Comparison of ENCODE assay signal across 1 cellular context in the genomic region with DNA sequence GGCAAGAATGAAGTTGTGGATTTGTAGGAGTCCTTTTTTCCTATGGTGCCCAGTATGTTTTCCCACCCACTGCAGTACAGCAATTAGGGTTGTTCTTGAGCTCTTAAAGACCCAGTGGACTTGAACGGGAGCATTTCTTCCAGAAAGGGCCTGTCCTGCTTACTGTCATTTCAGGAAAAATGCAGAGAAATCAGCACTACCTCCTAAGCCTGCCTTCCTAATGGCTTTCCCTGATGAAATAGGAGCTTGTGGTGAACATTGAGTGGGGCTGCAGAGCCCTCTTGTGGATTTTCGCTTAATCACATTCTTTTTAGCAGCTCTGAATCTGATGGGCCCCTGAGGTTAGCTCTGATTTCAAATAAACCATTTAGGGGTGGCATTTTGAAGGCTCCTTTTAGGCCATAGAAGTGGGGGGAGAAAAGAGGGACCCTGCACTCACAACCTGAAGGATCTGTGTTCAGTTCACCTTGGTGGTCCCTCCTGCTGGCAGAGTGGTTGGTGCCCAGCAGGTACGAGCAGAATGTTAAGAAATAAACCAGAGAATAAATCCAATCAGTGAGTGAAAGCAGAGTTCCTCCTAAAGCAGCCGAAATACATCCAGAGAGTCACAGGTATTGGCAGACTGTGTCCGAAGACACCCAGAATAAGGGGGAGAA.
TF ChIP-seq lines count a peak whose summit lies in the region.

No MANE protein-coding gene starts in this region.

TF ChIP-seq in H1, 55 proteins besides CTCF, POLR2A, EP300 and RAD21 (continued from another document):
- TF ChIP-seq YY1 (IDR thresholded peaks at IDR 0.05; ENCODE audit: low read depth, low read length) (0 out of 2 replicates have a peak, but pooled peaks have one; percentile 44), TEAD4 (IDR thresholded peaks at IDR 0.05; ENCODE audit: low read depth, low read length) (no peak)
TF ChIP-seq in H1: peak in this region for 4.
